ENCODE assay signal across 7 cellular contexts in the genomic region with DNA sequence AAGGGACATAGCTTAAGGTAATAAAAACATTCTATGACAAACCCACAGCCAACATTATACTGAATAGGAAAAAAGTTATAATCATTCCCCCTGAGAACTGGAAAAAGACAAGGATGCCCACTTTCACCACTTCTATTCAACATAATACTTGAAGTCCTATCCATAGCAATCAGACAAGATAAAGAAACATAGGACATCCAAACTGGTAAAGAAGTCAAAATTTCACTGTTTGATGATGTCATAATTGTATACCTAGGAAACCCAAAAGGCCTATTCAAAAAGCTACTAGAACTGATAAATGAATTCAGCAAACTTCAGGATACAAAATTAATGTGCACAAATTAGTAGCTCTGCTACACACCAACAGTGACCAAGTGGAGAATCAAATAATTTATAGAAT.
"Had no signal": no experiment of that assay in that cellular context is flagged by ENCODE, and none has a peak within 500 bp of the region (broad histone marks: within the 10 kb centered on the region; RNA-seq: fewer than 3 reads in every experiment).

No MANE protein-coding gene starts in this region.

- ATAC-seq: K562 had no signal

- DNase-seq: IMR-90, KBM-7, KG1 had no signal

- H3K9ac ChIP-seq: KMS-11 had no signal

- H3K4me3 ChIP-seq: K562 had no signal

- H3K27ac ChIP-seq: HL-60, KMS-11 had no signal

- FAIRE-seq: HTR-8/SVneo, K562 had no signal

- H3K4me2 ChIP-seq: KMS-11 had no signal
